Comparison of ENCODE assay signal across 1 cellular context in the genomic region with DNA sequence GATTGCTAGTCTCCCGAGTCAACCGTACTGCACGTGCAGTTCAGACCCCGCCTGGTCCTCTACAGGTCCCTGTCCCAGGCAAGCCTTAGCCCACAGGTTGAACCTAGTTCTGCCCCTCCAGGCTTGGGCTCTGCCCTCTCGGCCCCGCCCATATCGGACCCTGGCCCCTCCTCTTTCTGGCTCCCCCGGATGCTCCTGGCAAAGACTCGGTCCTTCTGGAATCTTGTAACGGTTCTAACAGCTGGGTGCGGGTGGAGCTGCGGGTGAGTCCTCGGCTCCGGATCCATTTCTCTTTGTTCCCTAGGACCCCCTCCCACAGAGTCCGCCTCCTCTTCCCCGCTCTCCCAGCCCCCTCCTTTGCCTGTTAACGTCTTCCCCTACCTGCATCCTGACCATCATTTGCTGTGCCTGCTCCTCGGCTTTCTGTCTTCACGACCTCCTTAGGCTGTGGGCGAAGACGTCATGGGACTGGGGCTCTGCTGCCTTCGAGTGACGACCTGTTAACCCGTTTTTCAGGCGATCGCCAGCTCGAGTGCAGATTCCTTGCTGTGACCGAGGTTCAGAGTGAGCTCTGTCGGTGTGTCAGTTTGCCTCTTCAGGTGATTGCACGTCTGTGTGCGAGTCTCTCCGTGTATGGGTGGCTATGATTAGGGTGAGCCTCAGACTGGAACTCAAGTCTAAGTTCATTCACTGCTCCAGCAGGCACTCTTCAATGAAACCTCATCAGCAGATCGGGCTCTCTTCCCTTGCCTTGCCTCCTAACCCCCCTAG.
TF ChIP-seq lines count a peak whose summit lies in the region.

TSS of gene DNHD1 (plus strand) at position 212 of the 771 bp plus-strand sequence. CDS start 936 bp downstream, outside the sequence.

TF ChIP-seq in GM12878, 131 proteins besides CTCF, POLR2A, EP300 and RAD21:
- TF ChIP-seq, protein P1, sequence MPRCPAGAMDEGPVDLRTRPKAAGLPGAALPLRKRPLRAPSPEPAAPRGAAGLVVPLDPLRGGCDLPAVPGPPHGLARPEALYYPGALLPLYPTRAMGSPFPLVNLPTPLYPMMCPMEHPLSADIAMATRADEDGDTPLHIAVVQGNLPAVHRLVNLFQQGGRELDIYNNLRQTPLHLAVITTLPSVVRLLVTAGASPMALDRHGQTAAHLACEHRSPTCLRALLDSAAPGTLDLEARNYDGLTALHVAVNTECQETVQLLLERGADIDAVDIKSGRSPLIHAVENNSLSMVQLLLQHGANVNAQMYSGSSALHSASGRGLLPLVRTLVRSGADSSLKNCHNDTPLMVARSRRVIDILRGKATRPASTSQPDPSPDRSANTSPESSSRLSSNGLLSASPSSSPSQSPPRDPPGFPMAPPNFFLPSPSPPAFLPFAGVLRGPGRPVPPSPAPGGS (IDR thresholded peaks at IDR 0.05; ENCODE audit: borderline replicate concordance, insufficient read depth, low read depth, low read length, poor library complexity, severe bottlenecking) = peak; percentile 63
- TF ChIP-seq DPF2 (IDR thresholded peaks at IDR 0.05) = no peak
TF ChIP-seq in GM12878: peak in this region for 1.
